In genomic region chr18:3340682-3341097, GRCh38 we compare ENCODE assay signal across 19 cellular contexts.
DNase-seq lines count a peak whose midpoint lies in the region; ATAC-seq, FAIRE-seq and TF ChIP-seq lines count a peak whose summit lies in the region.
"Had no signal": no experiment of that assay in that cellular context is flagged by ENCODE, and none has a peak within 500 bp of the region (broad histone marks: within the 10 kb centered on the region; RNA-seq: fewer than 3 reads in every experiment).

No MANE protein-coding gene starts in this region.

- H3K36me3 Mint-ChIP-seq in activated T-cell treated with anti-CD3 and anti-CD28 coated beads, Interleukin-2, amount 50 U/mL, for 24 hours (ENCODE audit: low read depth): no peaks in the 10 kb centered on the region

- TF ChIP-seq POLR2A in suprapubic skin (IDR thresholded peaks at IDR 0.05): no peak

- no peak for DNase-seq in activated T-cell treated with anti-CD3 and anti-CD28 coated beads, Interleukin-2, amount 50 U/mL, for 24 hours
- DNase-seq in activated T-cell treated with anti-CD3 and anti-CD28 coated beads, Interleukin-2, amount 50 U/mL, for 1 hour: no peak
- DNase-seq in NCI-H69 (lab: John Stamatoyannopoulos, UW) (peak; percentile 60), foreskin keratinocyte (no peak), urothelium cell line (ENCODE audit: low spot score) (peak; percentile 40), suprapubic skin (ENCODE audit: low spot score in 2 of 2) (no peak)
- no peak for DNase-seq in stimulated activated naive CD4-positive, alpha-beta T cell treated with Interleukin-2 at 50 U/mL for 16 hours (lab: John Stamatoyannopoulos, UW)
- DNase-seq: activated CD8-positive, alpha-beta memory T cell treated with anti-CD3 and anti-CD28 coated beads for 24 hours; hippocampal formation; midbrain; NCI-H1105; NCI-H524; pancreas; stimulated activated CD4-positive, alpha-beta T cell treated with anti-CD3 and anti-CD28 coated beads, Interleukin-1b, Interleukin-23, amount 100 ng/mL, for 48 hours; uterus had no signal

- H3K27ac ChIP-seq in foreskin keratinocyte (no peak overlapping the region), suprapubic skin (no peak overlapping the region)
- H3K27ac ChIP-seq: pancreas had no signal

- H3K4me3 Mint-ChIP-seq in activated T-cell treated with anti-CD3 and anti-CD28 coated beads, Interleukin-2, amount 50 U/mL, for 24 hours: no peak overlapping the region
- H3K4me3 Mint-ChIP-seq: activated naive CD4-positive, alpha-beta T cell treated with anti-CD3 and anti-CD28 coated beads for 36 hours had no signal

- H3K9me3 ChIP-seq in suprapubic skin: no peaks in the 10 kb centered on the region
- H3K9me3 ChIP-seq: pancreas, uterus had no signal

- no peaks in the 10 kb centered on the region for H3K9me3 Mint-ChIP-seq in activated T-cell treated with anti-CD3 and anti-CD28 coated beads, Interleukin-2, amount 50 U/mL, for 24 hours
- H3K9me3 Mint-ChIP-seq: activated naive CD4-positive, alpha-beta T cell treated with anti-CD3 and anti-CD28 coated beads for 36 hours had no signal

- TF ChIP-seq CTCF in foreskin keratinocyte (conservative IDR thresholded peaks at IDR 0.05) (no peak), suprapubic skin (IDR thresholded peaks at IDR 0.05) (no peak)

- H3K27me3 Mint-ChIP-seq in activated T-cell treated with anti-CD3 and anti-CD28 coated beads, Interleukin-2, amount 50 U/mL, for 24 hours: no peaks in the 10 kb centered on the region

- no peak overlapping the region for H3K4me3 ChIP-seq in suprapubic skin
- H3K4me3 ChIP-seq: GM12878, pancreas, uterus had no signal

- H3K36me3 ChIP-seq in suprapubic skin: no peaks in the 10 kb centered on the region
- H3K36me3 ChIP-seq: pancreas, uterus had no signal

- H3K4me1 ChIP-seq in foreskin keratinocyte (peaks cover 5% of the 10 kb centered on the region), suprapubic skin (peaks cover 2% of the 10 kb centered on the region)
- H3K4me1 ChIP-seq: pancreas, uterus had no signal

- FAIRE-seq in urothelium cell line (lab: Jason Lieb, UNC): peak; percentile 87
- FAIRE-seq: GM12878, pancreas, TTC549 had no signal

- peak overlapping the region; percentile 5 for H3K27ac Mint-ChIP-seq in activated T-cell treated with anti-CD3 and anti-CD28 coated beads, Interleukin-2, amount 50 U/mL, for 24 hours

- H3K4me1 Mint-ChIP-seq in activated T-cell treated with anti-CD3 and anti-CD28 coated beads, Interleukin-2, amount 50 U/mL, for 24 hours (ENCODE audit: low read depth): peaks cover 21% of the 10 kb centered on the region

- TF ChIP-seq EP300 in suprapubic skin (IDR thresholded peaks at IDR 0.05): no peak

- 88% methylated on average over 2 of the region's 2 CpGs for WGBS in suprapubic skin

- peak; percentile 54 for ATAC-seq in foreskin keratinocyte
- ATAC-seq in GM21447 (IDR thresholded peaks at IDR 0.05; ENCODE audit: unreplicated experiment): no peak
- ATAC-seq: GM12878, pancreas had no signal

- H3K27me3 ChIP-seq in foreskin keratinocyte: no peaks in the 10 kb centered on the region
- no peaks in the 10 kb centered on the region for H3K27me3 ChIP-seq in suprapubic skin
- H3K27me3 ChIP-seq: pancreas, uterus had no signal

Comparison
In these comparisons a context has a peak if more than half of its experiments do, and no peak if none do; other contexts are left out.
1. DNase-seq: peak in NCI-H69 (single experiment) and urothelium cell line (single experiment); none in activated T-cell treated with anti-CD3 and anti-CD28 coated beads, Interleukin-2, amount 50 U/mL, for 24 hours (single experiment), activated T-cell treated with anti-CD3 and anti-CD28 coated beads, Interleukin-2, amount 50 U/mL, for 1 hour (single experiment), foreskin keratinocyte (0 of 2), stimulated activated naive CD4-positive, alpha-beta T cell treated with Interleukin-2 at 50 U/mL for 16 hours (single experiment) and suprapubic skin (0 of 2).